In the genomic region with DNA sequence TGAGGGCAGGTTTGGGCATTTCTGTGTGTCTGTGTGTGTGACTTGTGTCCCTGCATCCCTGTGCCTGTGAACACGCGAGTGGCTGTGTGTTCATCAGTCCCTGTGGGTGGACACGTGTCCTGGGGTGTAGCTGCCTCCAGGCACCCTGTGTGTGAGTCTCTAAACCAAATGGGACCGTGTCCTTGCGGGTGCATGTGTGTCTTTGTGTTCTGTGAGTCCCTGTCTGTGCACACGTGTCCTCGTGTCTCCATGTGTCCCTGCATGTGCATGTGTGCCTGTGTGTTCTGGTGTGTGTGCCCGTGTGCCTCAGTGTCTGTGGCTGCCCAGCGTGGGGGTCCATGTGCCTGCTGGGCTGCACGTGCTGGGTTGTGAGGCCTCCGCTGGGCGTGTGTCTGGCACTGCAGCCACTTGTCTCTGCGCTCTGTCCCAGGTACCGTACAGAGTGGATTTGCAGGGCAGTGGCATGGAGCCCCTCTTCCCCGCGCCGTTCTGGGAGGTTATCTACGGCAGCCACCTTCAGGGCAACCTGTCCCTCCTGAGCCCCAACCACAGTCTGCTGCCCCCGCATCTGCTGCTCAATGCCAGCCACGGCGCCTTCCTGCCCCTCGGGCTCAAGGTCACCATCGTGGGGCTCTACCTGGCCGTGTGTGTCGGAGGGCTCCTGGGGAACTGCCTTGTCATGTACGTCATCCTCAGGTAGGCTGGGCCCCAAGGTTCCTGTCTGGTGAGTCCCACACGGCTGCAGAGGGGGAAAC, we compare ENCODE assay signal across 1 cellular context.
TF ChIP-seq lines count a peak whose summit lies in the region.

No MANE protein-coding gene starts in this region.

TF ChIP-seq in GM12878, 131 proteins besides CTCF, POLR2A, EP300 and RAD21:
- TF ChIP-seq EZH2 (IDR thresholded peaks at IDR 0.05; ENCODE audit: borderline replicate concordance, control insufficient read depth, low read depth, low read length) (no peak), BHLHE40 (IDR thresholded peaks at IDR 0.05; ENCODE audit: borderline replicate concordance in 1 of 2, low read depth in 2 of 2, low read length in 1 of 2) (0 out of 4 replicates have a peak, but pooled peaks of 1 of the 2 experiments have one; percentile 8)
- TF ChIP-seq, protein P1, sequence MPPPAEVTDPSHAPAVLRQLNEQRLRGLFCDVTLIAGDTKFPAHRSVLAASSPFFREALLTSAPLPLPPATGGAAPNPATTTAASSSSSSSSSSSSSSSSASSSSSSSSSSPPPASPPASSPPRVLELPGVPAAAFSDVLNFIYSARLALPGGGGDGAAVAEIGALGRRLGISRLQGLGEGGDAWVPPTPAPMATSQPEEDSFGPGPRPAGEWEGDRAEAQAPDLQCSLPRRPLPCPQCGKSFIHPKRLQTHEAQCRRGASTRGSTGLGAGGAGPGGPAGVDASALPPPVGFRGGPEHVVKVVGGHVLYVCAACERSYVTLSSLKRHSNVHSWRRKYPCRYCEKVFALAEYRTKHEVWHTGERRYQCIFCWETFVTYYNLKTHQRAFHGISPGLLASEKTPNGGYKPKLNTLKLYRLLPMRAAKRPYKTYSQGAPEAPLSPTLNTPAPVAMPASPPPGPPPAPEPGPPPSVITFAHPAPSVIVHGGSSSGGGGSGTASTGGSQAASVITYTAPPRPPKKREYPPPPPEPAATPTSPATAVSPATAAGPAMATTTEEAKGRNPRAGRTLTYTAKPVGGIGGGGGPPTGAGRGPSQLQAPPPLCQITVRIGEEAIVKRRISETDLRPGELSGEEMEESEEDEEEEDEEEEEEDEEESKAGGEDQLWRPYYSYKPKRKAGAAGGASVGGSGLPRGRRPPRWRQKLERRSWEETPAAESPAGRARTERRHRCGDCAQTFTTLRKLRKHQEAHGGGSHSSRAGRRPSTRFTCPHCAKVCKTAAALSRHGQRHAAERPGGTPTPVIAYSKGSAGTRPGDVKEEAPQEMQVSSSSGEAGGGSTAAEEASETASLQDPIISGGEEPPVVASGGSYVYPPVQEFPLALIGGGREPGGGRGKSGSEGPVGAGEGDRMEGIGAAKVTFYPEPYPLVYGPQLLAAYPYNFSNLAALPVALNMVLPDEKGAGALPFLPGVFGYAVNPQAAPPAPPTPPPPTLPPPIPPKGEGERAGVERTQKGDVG (CRISPR knock-in tag; IDR thresholded peaks at IDR 0.05), result no peak
